Comparison of ENCODE assay signal across 8 cellular contexts in genomic region chr6:73394577-73395354, GRCh38. TPM values are rescaled to one million over a fixed set of nuclear protein-coding genes. Genes with fewer than 3 reads are reported as not detected.
DNase-seq lines count a peak whose midpoint lies in the region; ATAC-seq, FAIRE-seq and TF ChIP-seq lines count a peak whose summit lies in the region.

Gene DDX43 (plus strand): TSS chr6:73394828. CDS start chr6:73394906, 78 bp downstream.

- H3K9ac ChIP-seq in K562 (ENCODE audit: insufficient read depth in 1 of 2, low read depth in 2 of 2, low read length in 2 of 2), result no peak within 1 kb of the TSS

- no peaks in the 10 kb centered on the region for H3K79me2 ChIP-seq in K562 (ENCODE audit: control insufficient read depth, insufficient read depth, low read length)

- CTCF ChIA-PET in K562 (lab: Yijun Ruan, JAX; ENCODE audit: low intra/inter-chr PET ratio), result no interaction called here

- H3K4me3 ChIP-seq in K562, result no peak within 1 kb of the TSS
- H3K4me3 ChIP-seq in suprapubic skin, result peak within 1 kb of the TSS; percentile 31

- H3K27ac ChIP-seq in K562 (ENCODE audit: extremely low read depth, low read depth, low read length), result no peak within 1 kb of the TSS
- H3K27ac ChIP-seq in suprapubic skin, result peak within 1 kb of the TSS; percentile 67

- H3K4me2 ChIP-seq in K562 (ENCODE audit: insufficient read depth, low read length), result no peak within 1 kb of the TSS

- TF ChIP-seq RAD21 in K562 (CRISPR knock-in tag; conservative IDR thresholded peaks at IDR 0.05 in 1 of 2, IDR thresholded peaks at IDR 0.05 in 1 of 2), result no peak

- no peak for TF ChIP-seq POLR2A in K562 (conservative IDR thresholded peaks at IDR 0.05)
- no peak for TF ChIP-seq POLR2A in suprapubic skin (IDR thresholded peaks at IDR 0.05)

- BruUV-seq in K562 (replicated peaks; lab: Mats Ljungman, UMichigan), result no TSS peak

- WGBS in K562 (ENCODE audit: insufficient coverage, low coverage, missing lambda C conversion rate), result 88% methylated on average over 24 of the region's 54 CpGs
- 82% methylated on average over 47 of the region's 54 CpGs for WGBS in suprapubic skin

- H3K27me3 ChIP-seq in K562 (ENCODE audit: control insufficient read depth in 2 of 2, insufficient read depth in 2 of 2, low read length in 2 of 2), result no peaks in the 10 kb centered on the region
- no peaks in the 10 kb centered on the region for H3K27me3 ChIP-seq in suprapubic skin

- ATAC-seq in K562, result no peak
- ATAC-seq in GM19397 (IDR thresholded peaks at IDR 0.05; ENCODE audit: unreplicated experiment), result no peak
- no peak for ATAC-seq in GM21723 (IDR thresholded peaks at IDR 0.05; ENCODE audit: unreplicated experiment)

- DNase-seq in GM10266 (ENCODE audit: extremely low spot score) (peak; percentile 55), NCI-H69 (lab: John Stamatoyannopoulos, UW) (peak; percentile 90), K562 (ENCODE audit: extremely low read depth in 1 of 4, low spot score in 3 of 4) (no peak), lung microvascular endothelial cell (ENCODE audit: low read depth in 2 of 2) (peak; percentile 17 to 90), suprapubic skin (ENCODE audit: low spot score in 2 of 2) (peak in 1 of 2 donors; percentile 66), ACHN (no peak)

- no peaks in the 10 kb centered on the region; the same call in 1 of the 2 replicates for H3K9me3 ChIP-seq in K562 (replicated peaks; ENCODE audit: control insufficient read depth, insufficient read depth, low read depth, low read length)
- no peaks in the 10 kb centered on the region for H3K9me3 ChIP-seq in suprapubic skin

- POLR2A ChIA-PET in K562 (lab: Yijun Ruan, JAX), result interaction anchor here (0.6 kb wide), 1 partner anchor 47 kb away, joined by 3 read pairs; no protein-coding TSS in a partner anchor

- H3K9me1 ChIP-seq in K562 (ENCODE audit: control insufficient read depth, insufficient read depth, low read length), result no peaks in the 10 kb centered on the region

- TF ChIP-seq CTCF in GM10266 (IDR thresholded peaks at IDR 0.05; ENCODE audit: control insufficient read depth, insufficient read depth, low read depth, missing control alignments) (no peak), K562 (IDR thresholded peaks at IDR 0.05 in 2 of 3, conservative IDR thresholded peaks at IDR 0.05 in 1 of 3; ENCODE audit: insufficient read depth in 2 of 3, low read depth in 1 of 3, low read length in 3 of 3) (no peak), suprapubic skin (IDR thresholded peaks at IDR 0.05) (no peak)

- H2AFZ ChIP-seq in K562 (ENCODE audit: low read depth, low read length), result no peak within 1 kb of the TSS

- H3K4me1 ChIP-seq in K562 (replicated peaks in 1 of 2; ENCODE audit: control insufficient read depth in 2 of 2, insufficient read depth in 2 of 2, low read length in 2 of 2), result peaks cover 4 to 7% of the 10 kb centered on the region in 2 experiments
- no peaks in the 10 kb centered on the region for H3K4me1 ChIP-seq in suprapubic skin

- no peaks in the 10 kb centered on the region for H4K20me1 ChIP-seq in K562 (replicated peaks; ENCODE audit: control insufficient read depth, insufficient read depth, low read length)

- no peak for TF ChIP-seq EP300 in K562 (IDR thresholded peaks at IDR 0.05; ENCODE audit: low read length)
- no peak for TF ChIP-seq EP300 in suprapubic skin (IDR thresholded peaks at IDR 0.05)

- in situ Hi-C loops in K562 (cut with MboI), result no loop called here
- in situ Hi-C loops in ACHN (cut with HindIII; ENCODE audit: low pct_ligation_motif_present, low pct_unique_long_range_greater_than_20kb, low sequenced_read_pairs), result no loop called here

- intact Hi-C loops in K562 (cut with micrococcal nuclease), result no loop called here

- FAIRE-seq in K562 (lab: Jason Lieb, UNC), result no peak

- no peaks in the 10 kb centered on the region for H3K36me3 ChIP-seq in K562 (ENCODE audit: control insufficient read depth, insufficient read depth, low read length)
- H3K36me3 ChIP-seq in suprapubic skin, result no peaks in the 10 kb centered on the region

TF ChIP-seq in K562, 482 proteins besides CTCF, POLR2A, EP300 and RAD21:
- TF ChIP-seq SIN3B (IDR thresholded peaks at IDR 0.05; ENCODE audit: low read depth), result no peak
- TF ChIP-seq, protein P1, sequence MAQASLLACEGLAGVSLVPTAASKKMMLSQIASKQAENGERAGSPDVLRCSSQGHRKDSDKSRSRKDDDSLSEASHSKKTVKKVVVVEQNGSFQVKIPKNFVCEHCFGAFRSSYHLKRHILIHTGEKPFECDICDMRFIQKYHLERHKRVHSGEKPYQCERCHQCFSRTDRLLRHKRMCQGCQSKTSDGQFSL (CRISPR knock-in tag; IDR thresholded peaks at IDR 0.05), result peak; percentile 51; the same call in 1 of the 2 replicates
- TF ChIP-seq, protein P1 (tag; IDR thresholded peaks at IDR 0.05), result no peak
- peak; percentile 36; the same call in 1 of the 2 replicates for TF ChIP-seq CBX1 (IDR thresholded peaks at IDR 0.05; ENCODE audit: low read depth)
- TF ChIP-seq SRSF3 (IDR thresholded peaks at IDR 0.05; ENCODE audit: insufficient read depth, low read length), result no peak
- no peak for TF ChIP-seq SMAD1 (IDR thresholded peaks at IDR 0.05; ENCODE audit: low read depth, low read length, partially characterized antibody)
- TF ChIP-seq ZBTB26 (CRISPR knock-in tag; IDR thresholded peaks at IDR 0.05), result no peak
- TF ChIP-seq CC2D1A (IDR thresholded peaks at IDR 0.05), result no peak

RNA-seq across cellular contexts. Expression of gene DDX43, which starts in this region (rescaled TPM):
- 0.23 TPM in 1 of 2 replicates, not detected in the other for total RNA-seq in K562 (2011; cell fraction: chromatin; rRNA removed; ENCODE audit: low replicate concordance)
- total RNA-seq in K562 (2011; cell fraction: nucleolus; rRNA removed), result not detected in 2 replicates
- not detected in 2 replicates for total RNA-seq in K562 (2011; cell fraction: nucleoplasm; rRNA removed)
- total RNA-seq in K562 (2014; rRNA removed) (0.32 TPM in 1 of 2 replicates, not detected in the other), K562 (2014; rRNA removed; fragmentation: Illumina TruSeq; extraction: Trizol) (0.19 and 0.40 TPM in 2 replicates), K562 (2015; rRNA removed; fragmentation: Illumina TruSeq; extraction: Trizol) (0.19 and 0.25 TPM in 2 replicates), K562 (2021) (0.18 and 0.20 TPM in 2 replicates), lung microvascular endothelial cell (under 0.01 and 0.79 TPM in 2 replicates), suprapubic skin (1 to 10 TPM in 1 of 4 donors, under 1 TPM in 3; 0.34 to 3.1 (median 0.60) TPM)
- polyA plus RNA-seq in K562 (2011; rRNA removed) (0.07 TPM in 1 of 2 replicates, not detected in the other), K562 (2014; fragmentation: Illumina TruSeq; extraction: Trizol) (0.12 and 0.42 TPM in 2 replicates), K562 (2014; fragmentation: Nextera tagmentation; extraction: Ambion mirVana) (under 1 TPM; 0.10 to 0.27 TPM), K562 (2014; rRNA removed) (0.57 and 0.88 TPM in 2 replicates)
- not detected in 2 replicates for polyA plus RNA-seq in K562 (2011; cell fraction: cytosol; rRNA removed)
- not detected in 2 replicates for polyA plus RNA-seq in K562 (2011; cell fraction: nucleus; rRNA removed)
- 0.23 and 0.37 TPM in 2 replicates for polyA plus RNA-seq in K562 (2012)
- polyA minus RNA-seq in K562 (2011; rRNA and poly(A)+ RNA removed), result not detected in 2 replicates
- not detected in 2 replicates for polyA minus RNA-seq in K562 (2011; cell fraction: cytosol; rRNA and poly(A)+ RNA removed)
- polyA minus RNA-seq in K562 (2011; cell fraction: nucleus; rRNA and poly(A)+ RNA removed), result not detected in 2 replicates

Comparison
In these comparisons a context has a peak if more than half of its experiments do, and no peak if none do; other contexts are left out.
1. Peak in DNase-seq in lung microvascular endothelial cell; RNA of the gene not detected or under 1 TPM.
2. DNase-seq: peak in GM10266 (single experiment) and NCI-H69 (single experiment); none in K562 (0 of 4) and ACHN (single experiment).